Comparison of ENCODE assay signal across 8 cellular contexts in the genomic region with DNA sequence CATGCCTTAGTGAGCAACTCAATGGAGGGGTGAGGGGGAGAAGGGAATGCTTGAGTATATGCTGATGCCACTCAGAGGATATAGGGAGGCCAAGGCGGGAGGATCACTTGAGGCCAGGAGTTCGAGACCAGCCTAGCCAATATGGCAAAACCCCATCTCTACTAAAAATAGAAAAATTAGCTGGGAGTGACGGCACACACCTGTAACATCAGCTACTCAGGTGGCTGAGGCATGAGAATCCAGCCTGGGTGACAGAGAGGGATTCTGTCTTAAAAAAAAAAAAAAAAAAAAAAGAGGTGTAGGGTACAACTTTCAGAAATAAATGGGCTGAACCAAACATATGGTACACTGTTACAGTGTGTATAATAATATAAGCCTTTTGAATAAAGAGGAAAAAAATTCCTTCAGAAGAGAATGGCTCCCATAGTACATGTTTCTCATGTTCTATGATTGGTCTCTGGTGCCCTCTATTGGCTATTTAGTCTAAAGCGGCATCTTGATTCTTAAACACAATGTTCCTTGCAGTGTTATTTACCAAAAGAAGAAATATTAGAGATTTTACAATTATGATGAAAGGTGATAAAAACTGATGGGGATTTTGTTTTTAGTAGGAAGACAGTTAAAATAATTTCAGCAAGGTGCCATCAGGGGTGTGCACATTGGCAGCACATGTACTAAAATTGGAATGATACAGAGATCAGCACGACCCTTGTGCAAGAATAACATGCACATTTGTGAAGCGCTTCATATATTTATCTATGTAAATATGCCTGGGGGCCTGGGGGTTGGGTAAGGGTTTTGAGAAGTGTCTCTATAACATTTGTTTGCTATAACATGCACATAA.
DNase-seq lines count a peak whose midpoint lies in the region; ATAC-seq and TF ChIP-seq lines count a peak whose summit lies in the region.

No MANE protein-coding gene starts in this region.

- peak; percentile 35 to 42 for TF ChIP-seq CTCF in Caco-2 (IDR thresholded peaks at IDR 0.05; ENCODE audit: insufficient read depth in 1 of 2, low read depth in 1 of 2, low read length in 1 of 2, severe bottlenecking in 1 of 2, unreplicated experiment in 1 of 2)
- TF ChIP-seq CTCF in fibroblast of villous mesenchyme (IDR thresholded peaks at IDR 0.05; ENCODE audit: insufficient read depth, low read depth, low read length) = peak; percentile 73
- TF ChIP-seq CTCF in ovary (IDR thresholded peaks at IDR 0.05) = peak; percentile 49 to 66 (median 51)

- H3K9me3 ChIP-seq in Caco-2 = no peaks in the 10 kb centered on the region
- no peaks in the 10 kb centered on the region for H3K9me3 ChIP-seq in T-helper 17 cell (ENCODE audit: control insufficient read depth, low read length, poor library complexity, severe bottlenecking)
- no peaks in the 10 kb centered on the region for H3K9me3 ChIP-seq in ovary

- H3K36me3 ChIP-seq in Caco-2 (ENCODE audit: control insufficient read depth, insufficient read depth, low read length) = no peaks in the 10 kb centered on the region
- no peaks in the 10 kb centered on the region for H3K36me3 ChIP-seq in ovary

- H3K27me3 Mint-ChIP-seq in Caco-2 (ENCODE audit: insufficient read depth, unreplicated experiment) (no peaks in the 10 kb centered on the region), T-helper 17 cell (no peaks in the 10 kb centered on the region)

- POLR2A ChIA-PET in Caco-2 (lab: Charles Lee) = no interaction called here

- intact Hi-C loops in Caco-2 (cut with micrococcal nuclease; ENCODE audit: unreplicated experiment) (loop anchor here (10.0 kb wide), 1 partner anchor 877 kb away; no protein-coding TSS in a partner anchor), ovary (cut with DNase I) (loop anchor here in 3 of 4 donors (5.0 to 10.0 kb wide), 6 partner anchors 807 to 1877 kb away; no protein-coding TSS in a partner anchor)

- WGBS in ovary, 3 donors = 59 to 68% (median 61%) methylated on average over 6 of the region's 6 CpGs

- H3K9me3 Mint-ChIP-seq in Caco-2 (ENCODE audit: unreplicated experiment) = no peaks in the 10 kb centered on the region

- H3K27me3 ChIP-seq in Caco-2 (replicated peaks; ENCODE audit: control insufficient read depth, insufficient read depth, low read length) = no peaks in the 10 kb centered on the region
- no peaks in the 10 kb centered on the region for H3K27me3 ChIP-seq in ovary

- peak in 1 of 2 experiments; percentile 27 for DNase-seq in Caco-2
- peak; percentile 50 for DNase-seq in NCI-H146 (lab: John Stamatoyannopoulos, UW)
- no peak for DNase-seq in T-helper 17 cell
- DNase-seq in fibroblast of villous mesenchyme (ENCODE audit: low read depth) = peak; percentile 77
- DNase-seq in ovary = no peak

- no peak overlapping the region for H3K27ac Mint-ChIP-seq in Caco-2 (ENCODE audit: unreplicated experiment)
- H3K27ac Mint-ChIP-seq in T-helper 17 cell = no peak overlapping the region

- TF ChIP-seq POLR2A in ovary (IDR thresholded peaks at IDR 0.05) = no peak

- no TSS peak for BruUV-seq in Caco-2 (replicated peaks; lab: Mats Ljungman, UMichigan)

- H3K4me1 Mint-ChIP-seq in Caco-2 (ENCODE audit: low read depth, unreplicated experiment) (peaks cover 10% of the 10 kb centered on the region), T-helper 17 cell (peaks cover 7% of the 10 kb centered on the region)

- H3K27ac ChIP-seq in ovary = no peak overlapping the region

- no peak for TF ChIP-seq EP300 in ovary (IDR thresholded peaks at IDR 0.05)

- no peaks in the 10 kb centered on the region for H3K4me1 ChIP-seq in Caco-2
- H3K4me1 ChIP-seq in ovary (ENCODE audit: insufficient read depth) = no peaks in the 10 kb centered on the region

- ATAC-seq in GM21619 (IDR thresholded peaks at IDR 0.05; ENCODE audit: unreplicated experiment) (peak; percentile 57), T-helper 17 cell (peak; percentile 69), GM18873 (IDR thresholded peaks at IDR 0.05; ENCODE audit: low FRiP score, unreplicated experiment) (no peak), HG03521 (IDR thresholded peaks at IDR 0.05; ENCODE audit: unreplicated experiment) (no peak)

- no peak overlapping the region for H3K4me3 Mint-ChIP-seq in Caco-2 (ENCODE audit: unreplicated experiment)
- H3K4me3 Mint-ChIP-seq in T-helper 17 cell = no peak overlapping the region

- no peak overlapping the region for H3K4me3 ChIP-seq in Caco-2 (ENCODE audit: low read depth, low read length)
- no peak overlapping the region for H3K4me3 ChIP-seq in fibroblast of villous mesenchyme (ENCODE audit: low read depth, low read length)
- H3K4me3 ChIP-seq in ovary = no peak overlapping the region

- peaks cover 12% of the 10 kb centered on the region for H3K36me3 Mint-ChIP-seq in Caco-2 (ENCODE audit: insufficient read depth, unreplicated experiment)
- H3K36me3 Mint-ChIP-seq in T-helper 17 cell (ENCODE audit: low read depth) = no peaks in the 10 kb centered on the region

- CTCF ChIA-PET in Caco-2 (lab: Charles Lee) = interaction anchor here (0.7 kb wide), 1 partner anchor 87 kb away, joined by 3 read pairs; no protein-coding TSS in a partner anchor

Comparison
In these comparisons a context has a peak if more than half of its experiments do, and no peak if none do; other contexts are left out.
1. DNase-seq: peak in NCI-H146 (single experiment) and fibroblast of villous mesenchyme (single experiment); none in T-helper 17 cell (0 of 3) and ovary (0 of 5).
2. ATAC-seq: peak in GM21619 (single experiment) and T-helper 17 cell (single experiment); none in GM18873 (single experiment) and HG03521 (single experiment).
3. Peak in every context shown above with its lines, with median percentiles within 50 percentile points of each other: CTCF ChIP-seq.